In the genomic region with DNA sequence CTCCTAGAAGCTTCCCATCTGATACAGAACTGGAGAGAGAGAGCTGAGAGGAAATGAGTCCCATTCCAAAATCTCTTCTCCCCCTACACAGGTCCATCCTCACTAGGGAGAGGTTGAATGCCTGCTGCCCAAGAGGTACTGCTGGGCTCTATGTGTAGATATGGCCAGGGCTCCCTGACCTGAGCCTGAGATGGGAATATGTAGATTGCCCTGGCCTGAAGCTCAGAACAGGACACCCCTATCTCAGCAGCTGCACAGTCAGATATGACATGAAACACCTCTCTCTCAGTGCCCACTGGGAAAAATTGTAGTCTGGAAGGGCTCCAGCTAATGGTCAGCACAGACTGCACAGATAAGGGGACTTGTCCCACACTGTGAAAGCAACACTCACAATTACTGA, we compare ENCODE assay signal across 10 cellular contexts. TPM values are rescaled to one million over a fixed set of nuclear protein-coding genes. Genes with fewer than 3 reads are reported as not detected.
DNase-seq lines count a peak whose midpoint lies in the region; ATAC-seq and TF ChIP-seq lines count a peak whose summit lies in the region.
"Had no signal": no experiment of that assay in that cellular context is flagged by ENCODE, and none has a peak within 500 bp of the region (broad histone marks: within the 10 kb centered on the region; RNA-seq: fewer than 3 reads in every experiment).

No MANE protein-coding gene starts in this region.

- TF ChIP-seq POLR2A in breast epithelium (IDR thresholded peaks at IDR 0.05) = no peak
- TF ChIP-seq POLR2A in right lobe of liver (IDR thresholded peaks at IDR 0.05) = no peak
- no peak for TF ChIP-seq POLR2A in upper lobe of left lung (IDR thresholded peaks at IDR 0.05)

- H3K36me3 ChIP-seq in breast epithelium (no peaks in the 10 kb centered on the region), right lobe of liver (no peaks in the 10 kb centered on the region), upper lobe of left lung (no peaks in the 10 kb centered on the region)

- TF ChIP-seq CTCF in breast epithelium (IDR thresholded peaks at IDR 0.05) (no peak), right lobe of liver (IDR thresholded peaks at IDR 0.05) (no peak), upper lobe of left lung (IDR thresholded peaks at IDR 0.05) (no peak), GM10248 (IDR thresholded peaks at IDR 0.05; ENCODE audit: control extremely low read depth, extremely low read depth, low read depth, missing control alignments) (no peak)

- TF ChIP-seq EP300 in upper lobe of left lung (IDR thresholded peaks at IDR 0.05) = no peak

- POLR2A ChIA-PET in GM10248 (lab: Yijun Ruan, JAX) = no interaction called here

- H3K9me3 ChIP-seq in breast epithelium (no peaks in the 10 kb centered on the region), right lobe of liver (no peaks in the 10 kb centered on the region), upper lobe of left lung (no peaks in the 10 kb centered on the region)

- CTCF ChIA-PET in GM10248 (lab: Yijun Ruan, JAX) = interaction anchor here (1.2 to 1.3 kb wide), 2 partner anchors 11 to 12 kb away, joined by 3 to 4 read pairs; no protein-coding TSS in a partner anchor

- DNase-seq in breast epithelium (ENCODE audit: low spot score in 2 of 2) (no peak), right lobe of liver (no peak), upper lobe of left lung (no peak), NCI-H146 (lab: John Stamatoyannopoulos, UW) (no peak), NCI-H1436 treated with DMSO at 0.1 percent for 48 hours (lab: John Stamatoyannopoulos, UW) (no peak), GM10248 (ENCODE audit: extremely low spot score) (no peak)
- DNase-seq: activated T-cell treated with anti-CD3 and anti-CD28 coated beads, Interleukin-2, amount 50 U/mL, for 48 hours; effector memory CD8-positive, alpha-beta T cell; NCI-H510A had no signal

- H3K4me3 ChIP-seq in breast epithelium (peak overlapping the region in 1 of 3 donors; percentile 6), right lobe of liver (no peak overlapping the region), upper lobe of left lung (no peak overlapping the region)

- intact Hi-C loops in breast epithelium (cut with DNase I; ENCODE audit: low total_unique reads) = no loop called here
- intact Hi-C loops in right lobe of liver (cut with DNase I) = no loop called here

- H3K4me1 ChIP-seq in breast epithelium = peaks cover 6 to 8% of the 10 kb centered on the region in 2 donors
- peaks cover 0 to 39% (median 11%) of the 10 kb centered on the region in 4 donors for H3K4me1 ChIP-seq in right lobe of liver
- peaks cover 18 to 21% (median 19%) of the 10 kb centered on the region in 4 donors for H3K4me1 ChIP-seq in upper lobe of left lung

- peak overlapping the region; percentile 81 to 92 for H3K27ac ChIP-seq in breast epithelium
- H3K27ac ChIP-seq in right lobe of liver = peak overlapping the region; percentile 66 to 97 (median 89)
- H3K27ac ChIP-seq in upper lobe of left lung = peak overlapping the region; percentile 72 to 86 (median 82)

- peak; percentile 18 to 46 (median 24) for ATAC-seq in right lobe of liver
- ATAC-seq in upper lobe of left lung (ENCODE audit: low FRiP score in 2 of 2) = peak; percentile 7 to 12
- ATAC-seq: effector memory CD8-positive, alpha-beta T cell had no signal

- no peaks in the 10 kb centered on the region for H3K27me3 ChIP-seq in breast epithelium
- H3K27me3 ChIP-seq in right lobe of liver = no peaks in the 10 kb centered on the region
- no peaks in the 10 kb centered on the region for H3K27me3 ChIP-seq in upper lobe of left lung

RNA-seq across cellular contexts. Expression of a gene that starts 3.1 kb away (rescaled TPM):
- total RNA-seq in breast epithelium (not detected), right lobe of liver (1 to 10 TPM in 1 of 6 experiments, not detected in 5; 1.2 TPM), upper lobe of left lung (under 1 TPM in 2 of 6 donors, not detected in 4; 0.20 to 0.59 TPM)
- total RNA-seq: Daoy had no signal

RNA-seq across cellular contexts. Expression of a gene that starts 17.7 kb away (rescaled TPM):
- total RNA-seq in breast epithelium (10 to 100 TPM; 10.2 to 13.9 (median 11.4) TPM), right lobe of liver (10 to 100 TPM in 3 of 6 experiments, 1 to 10 TPM in 3; 3.6 to 12.9 (median 10.0) TPM), upper lobe of left lung (10 to 100 TPM in 5 of 6 donors, 1 to 10 TPM in 1; 9.8 to 54.9 (median 18.1) TPM)

RNA-seq across cellular contexts. Expression of a gene that starts 39.7 kb away (rescaled TPM):
- 10 to 100 TPM; 13.8 to 19.7 (median 16.0) TPM for total RNA-seq in breast epithelium
- 10 to 100 TPM in 2 of 6 experiments, 1 to 10 TPM in 4; 4.4 to 11.2 (median 8.3) TPM for total RNA-seq in right lobe of liver
- 10 to 100 TPM in 5 of 6 donors, 1 to 10 TPM in 1; 6.5 to 30.8 (median 20.6) TPM for total RNA-seq in upper lobe of left lung

RNA-seq across cellular contexts. Expression of a gene that starts 46.9 kb away (rescaled TPM):
- 10 to 100 TPM in 1 of 3 donors, 1 to 10 TPM in 2; 8.2 to 10.4 (median 9.5) TPM for total RNA-seq in breast epithelium
- 10 to 100 TPM in 4 of 6 experiments, 1 to 10 TPM in 2; 7.5 to 17.9 (median 11.5) TPM for total RNA-seq in right lobe of liver
- total RNA-seq in upper lobe of left lung = 10 to 100 TPM; 27.2 to 81.9 (median 33.8) TPM
